28 cellular contexts compared by ENCODE assay signal in genomic region chr3:143531101-143531500, GRCh38.
"Had no signal": no experiment of that assay in that cellular context is flagged by ENCODE, and none has a peak within 500 bp of the region (broad histone marks: within the 10 kb centered on the region; RNA-seq: fewer than 3 reads in every experiment).

No MANE protein-coding gene starts in this region.

- H3K4me1 Mint-ChIP-seq: stimulated activated effector memory CD8-positive, alpha-beta T cell treated with anti-CD3 and anti-CD28 coated beads, Interleukin-12 subunit alpha, Interleukin-12 subunit beta, amount 100 ng/mL, for 72 hours; T-helper 17 cell had no signal

- H3K4me3 ChIP-seq: adrenal gland, body of pancreas, gastrocnemius medialis, left lung, lower lobe of right lung, ovary, right lobe of liver, skin epidermis, stomach, tibial artery had no signal

- H3K27ac Mint-ChIP-seq: activated CD8-positive, alpha-beta T cell treated with anti-CD3 and anti-CD28 coated beads for 36 hours; activated naive CD4-positive, alpha-beta T cell treated with anti-CD3 and anti-CD28 coated beads, Interleukin-2, amount 50 U/mL, for 72 hours; activated T-helper 2 cell treated with anti-CD3 and anti-CD28 coated beads, Interferon-gamma antibody, Interleukin-2, Interleukin-4, amounts not matched to agents 10 μg/mL and 5 μg/mL and 100 μg/mL, durations not matched to agents 14 hours and 24 hours and 36 hours; progenitor cell of endocrine pancreas; stimulated activated effector memory CD8-positive, alpha-beta T cell treated with anti-CD3 and anti-CD28 coated beads, Interleukin-12 subunit alpha, Interleukin-12 subunit beta, amount 100 ng/mL, for 72 hours; T-helper 17 cell had no signal

- H3K4me3 Mint-ChIP-seq: activated CD8-positive, alpha-beta T cell treated with anti-CD3 and anti-CD28 coated beads for 36 hours; activated T-cell treated with anti-CD3 and anti-CD28 coated beads, Interleukin-2, amount 50 U/mL, for 4 hours; stimulated activated effector memory CD8-positive, alpha-beta T cell treated with anti-CD3 and anti-CD28 coated beads, Interleukin-12 subunit alpha, Interleukin-12 subunit beta, amount 100 ng/mL, for 72 hours; T-helper 17 cell had no signal

- H3K27me3 Mint-ChIP-seq: activated CD8-positive, alpha-beta T cell treated with anti-CD3 and anti-CD28 coated beads for 36 hours; progenitor cell of endocrine pancreas; T-helper 17 cell had no signal

- H3K36me3 ChIP-seq: adrenal gland, gastrocnemius medialis, left lung, lower lobe of right lung, ovary, right lobe of liver, stomach, tibial artery had no signal

- H3K9me3 Mint-ChIP-seq: activated T-cell treated with anti-CD3 and anti-CD28 coated beads, Interleukin-2, amount 50 U/mL, for 4 hours; activated T-helper 2 cell treated with anti-CD3 and anti-CD28 coated beads, Interferon-gamma antibody, Interleukin-2, Interleukin-4, amounts not matched to agents 10 μg/mL and 5 μg/mL and 100 μg/mL, durations not matched to agents 14 hours and 24 hours and 36 hours; stimulated activated effector memory CD8-positive, alpha-beta T cell treated with anti-CD3 and anti-CD28 coated beads, Interleukin-12 subunit alpha, Interleukin-12 subunit beta, amount 100 ng/mL, for 72 hours had no signal

- H3K27me3 ChIP-seq: adrenal gland, body of pancreas, gastrocnemius medialis, left lung, ovary, right lobe of liver, stomach, tibial artery had no signal

- H3K4me1 ChIP-seq: adrenal gland, body of pancreas, gastrocnemius medialis, right lobe of liver had no signal

- ATAC-seq: activated CD8-positive, alpha-beta T cell treated with anti-CD3 and anti-CD28 coated beads for 36 hours; activated naive CD4-positive, alpha-beta T cell treated with anti-CD3 and anti-CD28 coated beads, Interleukin-2, amount 50 U/mL, for 72 hours; activated T-cell treated with anti-CD3 and anti-CD28 coated beads, Interleukin-2, amount 50 U/mL, for 4 hours; body of pancreas; gastrocnemius medialis; left lung; lower lobe of right lung; right lobe of liver; stimulated activated effector memory CD8-positive, alpha-beta T cell treated with anti-CD3 and anti-CD28 coated beads, Interleukin-12 subunit alpha, Interleukin-12 subunit beta, amount 100 ng/mL, for 72 hours; T-helper 17 cell had no signal

- H3K9me3 ChIP-seq: adrenal gland, body of pancreas, gastrocnemius medialis, left lung, lower lobe of right lung, ovary, right lobe of liver, stomach, tibial artery had no signal

- H3K36me3 Mint-ChIP-seq: activated naive CD4-positive, alpha-beta T cell treated with anti-CD3 and anti-CD28 coated beads, Interleukin-2, amount 50 U/mL, for 72 hours; stimulated activated effector memory CD8-positive, alpha-beta T cell treated with anti-CD3 and anti-CD28 coated beads, Interleukin-12 subunit alpha, Interleukin-12 subunit beta, amount 100 ng/mL, for 72 hours had no signal

- DNase-seq: activated CD4-positive, alpha-beta T cell treated with anti-CD3 and anti-CD28 coated beads for 1 hour; activated CD4-positive, alpha-beta T cell treated with anti-CD3 and anti-CD28 coated beads, Interleukin-2, amount 50 U/mL, for 1 hour; activated CD8-positive, alpha-beta T cell treated with anti-CD3 and anti-CD28 coated beads for 36 hours; activated T-cell treated with anti-CD3 and anti-CD28 coated beads, Interleukin-2, amount 50 U/mL, for 4 hours; adrenal gland; aorta; body of pancreas; dermis blood vessel endothelial cell; effector CD4-positive, alpha-beta T cell; gastrocnemius medialis; glutamatergic neuron; left lung; lower lobe of right lung; mesendoderm; ovary; right lobe of liver; stimulated activated CD4-positive, alpha-beta T cell treated with anti-CD3 and anti-CD28 coated beads, Interleukin-12 subunit alpha, Interleukin-12 subunit beta, amount 100 ng/mL, for 4 hours; stimulated activated CD4-positive, alpha-beta T cell treated with anti-CD3 and anti-CD28 coated beads, Interleukin-4, amount 100 ng/mL, for 24 hours; stomach; T-helper 17 cell; T1000; tibial artery had no signal

- H3K27ac ChIP-seq: adrenal gland, body of pancreas, epithelial cell of prostate, gastrocnemius medialis, left lung, lower lobe of right lung, ovary, right lobe of liver, skin epidermis, stomach, tibial artery had no signal
